Comparison of ENCODE assay signal across 8 cellular contexts in the genomic region with DNA sequence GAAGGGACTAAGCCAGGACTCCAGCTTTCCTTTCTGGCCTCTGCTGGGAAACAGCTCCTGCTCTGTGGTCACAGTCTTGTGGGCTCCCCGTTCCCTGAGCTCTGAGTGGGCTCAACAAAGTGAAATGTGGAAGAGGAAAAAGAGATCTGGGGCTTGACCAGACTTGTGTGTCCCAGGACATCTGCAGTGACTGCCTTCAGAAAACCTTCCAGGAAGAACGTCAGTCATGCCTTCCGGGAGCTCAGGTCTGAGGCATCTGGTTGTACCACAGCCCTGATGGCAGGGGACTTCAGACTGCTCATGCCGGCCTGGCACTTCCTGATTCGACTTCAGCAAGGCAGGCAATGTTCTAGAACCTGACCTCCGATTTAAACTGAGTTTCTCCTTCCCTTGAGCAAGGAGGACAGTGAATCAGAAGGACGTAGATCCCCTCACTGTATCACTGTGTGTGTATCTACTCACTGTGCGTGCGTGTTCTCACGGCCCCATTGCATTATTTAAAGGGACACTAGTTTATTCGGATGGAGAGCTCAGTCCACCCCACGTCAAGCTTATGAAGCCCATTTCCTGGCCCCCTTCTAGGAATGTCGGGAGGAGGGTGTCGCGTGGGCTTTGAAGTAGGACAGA. TPM values are rescaled to one million over a fixed set of nuclear protein-coding genes. Genes with fewer than 3 reads are reported as not detected.
A peak's percentile ranks its signal among the peaks of the same experiment; 100 is the strongest.
DNase-seq lines count a peak whose midpoint lies in the region; ATAC-seq lines count a peak whose summit lies in the region.

No MANE protein-coding gene starts in this region.

- H3K27ac Mint-ChIP-seq in activated T-cell treated with anti-CD3 and anti-CD28 coated beads, Interleukin-2, amount 50 U/mL, for 24 hours, result peak overlapping the region; percentile 37

- WGBS in right cardiac atrium, result 19% methylated on average over 15 of the region's 15 CpGs

- peaks cover 6% of the 10 kb centered on the region for H3K9me3 Mint-ChIP-seq in activated T-cell treated with anti-CD3 and anti-CD28 coated beads, Interleukin-2, amount 50 U/mL, for 24 hours

- H3K4me1 ChIP-seq in right cardiac atrium (ENCODE audit: control insufficient read depth, insufficient read depth, low read length) (no peaks in the 10 kb centered on the region), skeletal muscle satellite cell (ENCODE audit: control insufficient read depth, insufficient read depth, low read length) (peaks cover 14% of the 10 kb centered on the region)

- H3K9me3 ChIP-seq in right cardiac atrium (ENCODE audit: control insufficient read depth, low read length) (no peaks in the 10 kb centered on the region), skeletal muscle satellite cell (replicated peaks; ENCODE audit: low read length) (no peaks in the 10 kb centered on the region)

- DNase-seq in stimulated activated CD4-positive, alpha-beta T cell treated with anti-CD3 and anti-CD28 coated beads, Interleukin-1b, Interleukin-23, amount 100 ng/mL, for 48 hours, result peak; percentile 8
- no peak for DNase-seq in stimulated activated CD4-positive, alpha-beta T cell treated with anti-CD3 and anti-CD28 coated beads, Interleukin-2, amount 100 ng/mL, for 24 hours
- DNase-seq in activated T-cell treated with anti-CD3 and anti-CD28 coated beads, Interleukin-2, amount 50 U/mL, for 24 hours, result peak; percentile 46
- no peak for DNase-seq in right cardiac atrium
- no peak for DNase-seq in NCI-H2029 (lab: John Stamatoyannopoulos, UW)

- ATAC-seq in right cardiac atrium (peak; percentile 38 to 66), GM18858 (IDR thresholded peaks at IDR 0.05; ENCODE audit: unreplicated experiment) (no peak), GM19395 (IDR thresholded peaks at IDR 0.05; ENCODE audit: unreplicated experiment) (no peak)

- H3K36me3 Mint-ChIP-seq in activated T-cell treated with anti-CD3 and anti-CD28 coated beads, Interleukin-2, amount 50 U/mL, for 24 hours (ENCODE audit: low read depth), result no peaks in the 10 kb centered on the region

- peaks cover 12% of the 10 kb centered on the region for H3K4me1 Mint-ChIP-seq in activated T-cell treated with anti-CD3 and anti-CD28 coated beads, Interleukin-2, amount 50 U/mL, for 24 hours (ENCODE audit: low read depth)

- H3K9ac ChIP-seq in skeletal muscle satellite cell (ENCODE audit: low read depth, low read length), result peak overlapping the region; percentile 54

- peak overlapping the region; percentile 77 for H3K4me3 ChIP-seq in right cardiac atrium (ENCODE audit: low read length)
- H3K4me3 ChIP-seq in skeletal muscle satellite cell (ENCODE audit: low read length), result peak overlapping the region; percentile 69

- H3K4me2 ChIP-seq in skeletal muscle satellite cell (ENCODE audit: low read length), result peak overlapping the region; percentile 91

- no peaks in the 10 kb centered on the region for H3K27me3 ChIP-seq in right cardiac atrium (ENCODE audit: control insufficient read depth, insufficient read depth)
- peaks cover 10% of the 10 kb centered on the region for H3K27me3 ChIP-seq in skeletal muscle satellite cell (ENCODE audit: control insufficient read depth, insufficient read depth, low read length)

- H3K36me3 ChIP-seq in skeletal muscle satellite cell (ENCODE audit: insufficient read depth, low read length), result no peaks in the 10 kb centered on the region

- no peak overlapping the region for H3K27ac ChIP-seq in right cardiac atrium (ENCODE audit: low read length)

- peak overlapping the region; percentile 51 for H3K4me3 Mint-ChIP-seq in activated T-cell treated with anti-CD3 and anti-CD28 coated beads, Interleukin-2, amount 50 U/mL, for 24 hours

- intact Hi-C loops in right cardiac atrium (cut with DNase I), result loop anchor here in 1 of 4 donors (10.0 kb wide), 1 partner anchor 297 kb away; a partner anchor contains a TSS

- H3K27me3 Mint-ChIP-seq in activated T-cell treated with anti-CD3 and anti-CD28 coated beads, Interleukin-2, amount 50 U/mL, for 24 hours, result peaks cover 38% of the 10 kb centered on the region

RNA-seq across cellular contexts. Expression of a gene that starts 0.6 kb away (rescaled TPM):
- 1 to 10 TPM; 1.5 to 1.9 (median 1.7) TPM for total RNA-seq in right cardiac atrium
- polyA plus RNA-seq in right cardiac atrium, result 1.3 TPM
- 0.22 and 0.25 TPM in 2 replicates for total RNA-seq in skeletal muscle satellite cell (2012; rRNA removed)

Comparison
In these comparisons a context has a peak if more than half of its experiments do, and no peak if none do; other contexts are left out.
1. DNase-seq: peak in stimulated activated CD4-positive, alpha-beta T cell treated with anti-CD3 and anti-CD28 coated beads, Interleukin-1b, Interleukin-23, amount 100 ng/mL, for 48 hours (single experiment) and activated T-cell treated with anti-CD3 and anti-CD28 coated beads, Interleukin-2, amount 50 U/mL, for 24 hours (single experiment); none in stimulated activated CD4-positive, alpha-beta T cell treated with anti-CD3 and anti-CD28 coated beads, Interleukin-2, amount 100 ng/mL, for 24 hours (0 of 2), right cardiac atrium (0 of 3) and NCI-H2029 (single experiment).
2. ATAC-seq: peak in right cardiac atrium (2 of 2); none in GM18858 (single experiment) and GM19395 (single experiment).